In genomic region chr18:24398515-24398914, GRCh38 we compare ENCODE assay signal across 7 cellular contexts. TPM values are rescaled to one million over a fixed set of nuclear protein-coding genes. Genes with fewer than 3 reads are reported as not detected.
DNase-seq lines count a peak whose midpoint lies in the region; ATAC-seq and TF ChIP-seq lines count a peak whose summit lies in the region.

No MANE protein-coding gene starts in this region.

- H3K36me3 ChIP-seq in H7 (replicated peaks; ENCODE audit: control insufficient read depth, insufficient read depth, low read length), result no peaks in the 10 kb centered on the region
- H3K36me3 ChIP-seq in smooth muscle cell (ENCODE audit: low read depth), result no peaks in the 10 kb centered on the region
- no peaks in the 10 kb centered on the region for H3K36me3 ChIP-seq in prostate gland

- H3K27me3 ChIP-seq in H7 (ENCODE audit: control insufficient read depth, insufficient read depth, low read length) (no peaks in the 10 kb centered on the region), smooth muscle cell (ENCODE audit: low read depth) (no peaks in the 10 kb centered on the region), prostate gland (replicated peaks; ENCODE audit: insufficient read depth) (no peaks in the 10 kb centered on the region)

- H3K9me3 Mint-ChIP-seq in stimulated activated memory B cell treated with anti-CD40 and anti-IgM and Interleukin-4, amounts not matched to agents 10 μg/mL and 1 μg/mL and 100 μg/mL, for 72 hours, result no peaks in the 10 kb centered on the region

- in situ Hi-C loops in SK-MEL-5 (cut with HindIII; ENCODE audit: low pct_unique_long_range_greater_than_20kb, low sequenced_read_pairs), result no loop called here

- H3K4me1 Mint-ChIP-seq in stimulated activated memory B cell treated with anti-CD40 and anti-IgM and Interleukin-4, amounts not matched to agents 10 μg/mL and 1 μg/mL and 100 μg/mL, for 72 hours, result peaks cover 6% of the 10 kb centered on the region

- H3K9ac ChIP-seq in smooth muscle cell (ENCODE audit: low read depth), result peak overlapping the region; percentile 44

- H4K20me1 ChIP-seq in smooth muscle cell (ENCODE audit: low read depth), result no peaks in the 10 kb centered on the region

- peaks cover 31% of the 10 kb centered on the region for H3F3A ChIP-seq in smooth muscle cell (ENCODE audit: low read depth)

- DNase-seq in H7 (no peak), SK-MEL-5 (ENCODE audit: low read depth, low spot score) (peak; percentile 33), fibroblast of pulmonary artery (ENCODE audit: low read depth) (no peak), smooth muscle cell (lab: John Stamatoyannopoulos, UW; ENCODE audit: unreplicated experiment) (peak; percentile 6), prostate gland (ENCODE audit: low spot score) (no peak), cerebellum (ENCODE audit: low spot score) (no peak)

- no peak overlapping the region for H3K27ac Mint-ChIP-seq in stimulated activated memory B cell treated with anti-CD40 and anti-IgM and Interleukin-4, amounts not matched to agents 10 μg/mL and 1 μg/mL and 100 μg/mL, for 72 hours

- H3K4me3 ChIP-seq in H7 (ENCODE audit: insufficient read depth, low read depth, low read length), result peak overlapping the region; percentile 40
- peak overlapping the region; percentile 84 for H3K4me3 ChIP-seq in fibroblast of pulmonary artery (replicated peaks; ENCODE audit: low read depth, low read length)
- H3K4me3 ChIP-seq in smooth muscle cell, result peak overlapping the region; percentile 81
- H3K4me3 ChIP-seq in prostate gland, result no peak overlapping the region

- H3K27ac ChIP-seq in smooth muscle cell (ENCODE audit: low read depth) (peak overlapping the region; percentile 87), prostate gland (peak overlapping the region in 1 of 2 donors; percentile 77)

- TF ChIP-seq CTCF in fibroblast of pulmonary artery (IDR thresholded peaks at IDR 0.05; ENCODE audit: low read length, missing control alignments) (no peak), smooth muscle cell (IDR thresholded peaks at IDR 0.05; ENCODE audit: borderline replicate concordance, insufficient read depth, poor library complexity, severe bottlenecking) (no peak), prostate gland (IDR thresholded peaks at IDR 0.05) (no peak)

- H3K4me2 ChIP-seq in smooth muscle cell, result peak overlapping the region; percentile 85

- TF ChIP-seq POLR2A in prostate gland (IDR thresholded peaks at IDR 0.05), result no peak

- 3% methylated on average over 15 of the region's 15 CpGs for WGBS in smooth muscle cell (ENCODE audit: low lambda C conversion rate)
- 91% methylated on average over 15 of the region's 15 CpGs for WGBS in prostate gland

- H3K4me3 Mint-ChIP-seq in stimulated activated memory B cell treated with anti-CD40 and anti-IgM and Interleukin-4, amounts not matched to agents 10 μg/mL and 1 μg/mL and 100 μg/mL, for 72 hours, result no peak overlapping the region

- no peaks in the 10 kb centered on the region for H3K9me3 ChIP-seq in smooth muscle cell (replicated peaks; ENCODE audit: low read depth)
- H3K9me3 ChIP-seq in prostate gland, result no peaks in the 10 kb centered on the region

- H2AFZ ChIP-seq in smooth muscle cell (ENCODE audit: low read depth), result peak overlapping the region; percentile 51

- H3K36me3 Mint-ChIP-seq in stimulated activated memory B cell treated with anti-CD40 and anti-IgM and Interleukin-4, amounts not matched to agents 10 μg/mL and 1 μg/mL and 100 μg/mL, for 72 hours, result no peaks in the 10 kb centered on the region

- H3K27me3 Mint-ChIP-seq in stimulated activated memory B cell treated with anti-CD40 and anti-IgM and Interleukin-4, amounts not matched to agents 10 μg/mL and 1 μg/mL and 100 μg/mL, for 72 hours, result peaks cover 42% of the 10 kb centered on the region

- ATAC-seq in stimulated activated memory B cell treated with anti-CD40 and anti-IgM and Interleukin-4, amounts not matched to agents 10 μg/mL and 1 μg/mL and 100 μg/mL, for 72 hours, result no peak

- H3K79me2 ChIP-seq in smooth muscle cell (ENCODE audit: low read depth), result peaks cover 9% of the 10 kb centered on the region

- H3K4me1 ChIP-seq in smooth muscle cell (ENCODE audit: low read depth) (peaks cover 42% of the 10 kb centered on the region), prostate gland (replicated peaks) (no peaks in the 10 kb centered on the region)

- intact Hi-C loops in prostate gland (cut with DNase I), result no loop called here

RNA-seq across cellular contexts. Expression of gene OSBPL1A, which starts 0.9 kb away (rescaled TPM):
- total RNA-seq in H7 (2014; rRNA removed; shearing (Covaris generic)), result 48.3 and 58.5 TPM in 2 replicates
- total RNA-seq in SK-MEL-5 (2014; rRNA removed; shearing (Covaris generic)), result 84.6 and 84.7 TPM in 2 replicates
- 46.3 and 67.9 TPM in 2 replicates for polyA plus RNA-seq in SK-MEL-5 (2015; cell fraction: cytosol; rRNA removed)
- 103 and 115 TPM in 2 replicates for polyA plus RNA-seq in SK-MEL-5 (2015; cell fraction: nucleus; rRNA removed)
- 23.4 and 29.4 TPM in 2 replicates for total RNA-seq in smooth muscle cell
- polyA plus RNA-seq in smooth muscle cell, result 15.3 and 18.1 TPM in 2 replicates
- total RNA-seq in prostate gland, result 10 to 100 TPM; 33.7 to 39.1 TPM
- total RNA-seq in cerebellum, result 30.2 TPM

RNA-seq across cellular contexts. Expression of gene IMPACT, which starts 28.0 kb away (rescaled TPM):
- 27.8 and 41.8 TPM in 2 replicates for total RNA-seq in H7 (2014; rRNA removed; shearing (Covaris generic))
- 38.2 and 47.3 TPM in 2 replicates for total RNA-seq in SK-MEL-5 (2014; rRNA removed; shearing (Covaris generic))
- 32.2 and 32.7 TPM in 2 replicates for polyA plus RNA-seq in SK-MEL-5 (2015; cell fraction: cytosol; rRNA removed)
- 32.8 and 33.4 TPM in 2 replicates for polyA plus RNA-seq in SK-MEL-5 (2015; cell fraction: nucleus; rRNA removed)
- total RNA-seq in smooth muscle cell, result 25.0 and 35.1 TPM in 2 replicates
- 27.9 and 30.2 TPM in 2 replicates for polyA plus RNA-seq in smooth muscle cell
- total RNA-seq in prostate gland, result 10 to 100 TPM; 24.8 to 46.7 TPM
- 24.4 TPM for total RNA-seq in cerebellum

Comparison
In these comparisons a context has a peak if more than half of its experiments do, and no peak if none do; other contexts are left out.
1. DNase-seq: peak in SK-MEL-5 (single experiment) and smooth muscle cell (single experiment); none in H7 (single experiment), fibroblast of pulmonary artery (single experiment), prostate gland (single experiment) and cerebellum (single experiment).
2. H3K4me3 ChIP-seq: peak in H7 (single experiment), fibroblast of pulmonary artery (single experiment) and smooth muscle cell (single experiment); none in prostate gland (0 of 2).